32 cellular contexts compared by ENCODE assay signal in the genomic region with DNA sequence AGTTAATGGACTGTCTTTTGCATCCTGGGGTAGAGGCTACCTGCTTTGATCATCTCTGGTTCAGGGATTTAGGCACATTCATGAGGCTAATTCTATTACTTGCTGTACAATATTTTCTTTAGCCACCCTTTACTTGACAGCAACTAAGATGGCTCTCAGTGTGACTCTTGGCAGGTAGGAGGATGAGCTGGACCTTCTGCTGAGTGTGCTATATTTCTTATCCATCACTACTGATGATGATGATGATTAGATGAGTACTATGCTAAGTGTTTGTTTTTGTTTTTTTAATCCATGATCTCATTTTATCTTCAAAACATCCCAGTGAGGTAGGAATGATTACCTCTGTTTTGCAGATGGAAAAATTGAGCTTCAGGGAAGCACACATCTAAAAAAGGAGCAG.
A peak's percentile ranks its signal among the peaks of the same experiment; 100 is the strongest.
DNase-seq lines count a peak whose midpoint lies in the region; ATAC-seq, FAIRE-seq and TF ChIP-seq lines count a peak whose summit lies in the region.
"Had no signal": no experiment of that assay in that cellular context is flagged by ENCODE, and none has a peak within 500 bp of the region (broad histone marks: within the 10 kb centered on the region; RNA-seq: fewer than 3 reads in every experiment).

No MANE protein-coding gene starts in this region.

- H3K4me2 ChIP-seq in HepG2 (ENCODE audit: low read depth, low read length), result no peak overlapping the region
- H3K4me2 ChIP-seq in A549, result no peak overlapping the region
- no peak overlapping the region for H3K4me2 ChIP-seq in K562 (ENCODE audit: insufficient read depth, low read length)
- H3K4me2 ChIP-seq: BLaER1; BLaER1 treated with 17β-estradiol and CSF1 and Interleukin-3, amounts not matched to agents 10 nM and 100 nM had no signal

- H3K79me2 ChIP-seq in HepG2 (ENCODE audit: insufficient read depth, low read length), result no peaks in the 10 kb centered on the region
- no peaks in the 10 kb centered on the region for H3K79me2 ChIP-seq in K562 (ENCODE audit: control insufficient read depth, insufficient read depth, low read length)

- in situ Hi-C loops in HepG2 (cut with HindIII; ENCODE audit: extremely low pct_ligation_motif_present, low pct_unique_long_range_greater_than_20kb), result loop anchor here (25.0 kb wide), 1 partner anchor 211 kb away; no protein-coding TSS in a partner anchor
- in situ Hi-C loops in K562 (cut with MboI), result no loop called here

- no peaks in the 10 kb centered on the region for H3K9me1 ChIP-seq in K562 (ENCODE audit: control insufficient read depth, insufficient read depth, low read length)

- POLR2A ChIA-PET in HepG2 (lab: Yijun Ruan, JAX), result no interaction called here
- POLR2A ChIA-PET in A549 (lab: Yijun Ruan, JAX), result no interaction called here
- POLR2A ChIA-PET in K562 (lab: Yijun Ruan, JAX), result no interaction called here

- H2AFZ ChIP-seq in HepG2 (ENCODE audit: low read length) (no peak overlapping the region), K562 (ENCODE audit: low read depth, low read length) (no peak overlapping the region)

- no peaks in the 10 kb centered on the region for H3K9me3 ChIP-seq in HepG2 (ENCODE audit: low read length)
- H3K9me3 ChIP-seq in right lobe of liver, result peaks cover 0 to 7% (median 0%) of the 10 kb centered on the region in 4 donors
- H3K9me3 ChIP-seq in A549, result peaks cover 5% of the 10 kb centered on the region; the same call in 1 of the 3 replicates
- no peaks in the 10 kb centered on the region for H3K9me3 ChIP-seq in K562 (replicated peaks; ENCODE audit: control insufficient read depth, insufficient read depth, low read depth, low read length)
- H3K9me3 ChIP-seq: BE2C had no signal

- CTCF ChIA-PET in HepG2 (lab: Yijun Ruan, JAX; ENCODE audit: low intra/inter-chr PET ratio, low total read pairs), result no interaction called here
- CTCF ChIA-PET in A549 (lab: Yijun Ruan, JAX), result interaction anchor here (4.0 to 9.6 kb wide), 2 partner anchors 9 to 15 kb away, joined by 13 to 80 read pairs; no protein-coding TSS in a partner anchor
- CTCF ChIA-PET in K562 (lab: Yijun Ruan, JAX; ENCODE audit: low intra/inter-chr PET ratio), result no interaction called here

- H3K9ac ChIP-seq in HepG2 (ENCODE audit: insufficient read depth, low read depth, low read length) (no peak overlapping the region), K562 (ENCODE audit: insufficient read depth in 1 of 2, low read depth in 2 of 2, low read length in 2 of 2) (no peak overlapping the region)
- H3K9ac ChIP-seq: BLaER1; BLaER1 treated with 17β-estradiol and CSF1 and Interleukin-3, amounts not matched to agents 10 nM and 100 nM had no signal

- ATAC-seq in HepG2 (no peak), right lobe of liver (no peak), A549 (no peak), K562 (no peak)
- ATAC-seq: CD8-positive, alpha-beta T cell had no signal

- H3K4me1 ChIP-seq in HepG2 (ENCODE audit: insufficient read depth, low read length), result no peaks in the 10 kb centered on the region
- H3K4me1 ChIP-seq in right lobe of liver, result no peaks in the 10 kb centered on the region
- H3K4me1 ChIP-seq in A549, result no peaks in the 10 kb centered on the region
- no peaks in the 10 kb centered on the region for H3K4me1 ChIP-seq in K562 (replicated peaks in 1 of 2; ENCODE audit: control insufficient read depth in 2 of 2, insufficient read depth in 2 of 2, low read length in 2 of 2)
- H3K4me1 ChIP-seq: BE2C; BLaER1; BLaER1 treated with 17β-estradiol and CSF1 and Interleukin-3, amounts not matched to agents 10 nM and 100 nM; Caco-2 had no signal

- intact Hi-C loops in HepG2 (cut with micrococcal nuclease; ENCODE audit: unreplicated experiment) (no loop called here), right lobe of liver (cut with DNase I) (no loop called here), K562 (cut with micrococcal nuclease) (no loop called here)

- H3K36me3 ChIP-seq in HepG2 (replicated peaks in 1 of 2; ENCODE audit: control insufficient read depth in 1 of 2, insufficient read depth in 2 of 2, low read length in 2 of 2), result no peaks in the 10 kb centered on the region
- no peaks in the 10 kb centered on the region for H3K36me3 ChIP-seq in right lobe of liver
- H3K36me3 ChIP-seq in K562 (ENCODE audit: control insufficient read depth, insufficient read depth, low read length), result no peaks in the 10 kb centered on the region
- H3K36me3 ChIP-seq: BE2C; BLaER1; BLaER1 treated with 17β-estradiol and CSF1 and Interleukin-3, amounts not matched to agents 10 nM and 100 nM had no signal

- FAIRE-seq in HepG2 (lab: Jason Lieb, UNC) (no peak), A549 (lab: Jason Lieb, UNC) (no peak), K562 (lab: Jason Lieb, UNC) (no peak)
- FAIRE-seq: A204.1, D721Med had no signal

- BruUV-seq in HepG2 (replicated peaks; lab: Mats Ljungman, UMichigan) (no TSS peak), K562 (replicated peaks; lab: Mats Ljungman, UMichigan) (no TSS peak)

- no peaks in the 10 kb centered on the region for H4K20me1 ChIP-seq in HepG2 (ENCODE audit: insufficient read depth, low read length)
- no peaks in the 10 kb centered on the region for H4K20me1 ChIP-seq in K562 (replicated peaks; ENCODE audit: control insufficient read depth, insufficient read depth, low read length)
- H4K20me1 ChIP-seq: BLaER1; BLaER1 treated with 17β-estradiol and CSF1 and Interleukin-3, amounts not matched to agents 10 nM and 100 nM had no signal

- no peak overlapping the region for H3K4me3 ChIP-seq in HepG2 (replicated peaks in 1 of 3; ENCODE audit: insufficient read depth in 1 of 3, low read depth in 2 of 3, low read length in 3 of 3)
- no peak overlapping the region for H3K4me3 ChIP-seq in right lobe of liver
- H3K4me3 ChIP-seq in A549, result no peak overlapping the region
- H3K4me3 ChIP-seq in K562, result no peak overlapping the region
- H3K4me3 ChIP-seq: BLaER1; BLaER1 treated with 17β-estradiol and CSF1 and Interleukin-3, amounts not matched to agents 10 nM and 100 nM had no signal

- TF ChIP-seq POLR2A in HepG2 (IDR thresholded peaks at IDR 0.05; ENCODE audit: insufficient read depth in 1 of 2, low read depth in 2 of 2, low read length in 2 of 2) (no peak), right lobe of liver (IDR thresholded peaks at IDR 0.05) (no peak), A549 (IDR thresholded peaks at IDR 0.05; ENCODE audit: low read length) (no peak), K562 (conservative IDR thresholded peaks at IDR 0.05) (no peak)

- no peak overlapping the region for H3K27ac ChIP-seq in HepG2 (ENCODE audit: extremely low read length, insufficient read depth, low read length)
- H3K27ac ChIP-seq in right lobe of liver, result no peak overlapping the region
- H3K27ac ChIP-seq in A549, result no peak overlapping the region
- H3K27ac ChIP-seq in K562 (ENCODE audit: extremely low read depth, low read depth, low read length), result no peak overlapping the region
- H3K27ac ChIP-seq: 22Rv1; BLaER1; BLaER1 treated with 17β-estradiol and CSF1 and Interleukin-3, amounts not matched to agents 10 nM and 100 nM; C4-2B had no signal

- H3K27me3 ChIP-seq in HepG2 (ENCODE audit: control insufficient read depth in 1 of 2, insufficient read depth in 2 of 2, low read length in 2 of 2) (0 out of 5 replicates have a peak, but pooled peaks cover 0 to 3% of the 10 kb centered on the region in 2 experiments), right lobe of liver (no peaks in the 10 kb centered on the region), K562 (ENCODE audit: control insufficient read depth in 2 of 2, insufficient read depth in 2 of 2, low read length in 2 of 2) (no peaks in the 10 kb centered on the region)
- H3K27me3 ChIP-seq: BLaER1; BLaER1 treated with 17β-estradiol and CSF1 and Interleukin-3, amounts not matched to agents 10 nM and 100 nM had no signal

- TF ChIP-seq EP300 in HepG2 (IDR thresholded peaks at IDR 0.05; ENCODE audit: low read depth in 2 of 2, low read length in 2 of 2) (no peak), HepG2 (CRISPR knock-in tag; IDR thresholded peaks at IDR 0.05; ENCODE audit: borderline replicate concordance) (no peak), A549 (IDR thresholded peaks at IDR 0.05) (no peak), K562 (IDR thresholded peaks at IDR 0.05; ENCODE audit: low read length) (no peak)

- no peak for TF ChIP-seq RAD21 in HepG2 (CRISPR knock-in tag; IDR thresholded peaks at IDR 0.05)
- TF ChIP-seq RAD21 in A549 (conservative IDR thresholded peaks at IDR 0.05 in 1 of 2, IDR thresholded peaks at IDR 0.05 in 1 of 2), result no peak
- no peak for TF ChIP-seq RAD21 in K562 (CRISPR knock-in tag; conservative IDR thresholded peaks at IDR 0.05 in 1 of 2, IDR thresholded peaks at IDR 0.05 in 1 of 2)

- no peak for DNase-seq in HepG2 (ENCODE audit: low spot score)
- DNase-seq in right lobe of liver, result no peak
- no peak for DNase-seq in A549 (ENCODE audit: low read depth in 1 of 2, low spot score in 1 of 2)
- no peak for DNase-seq in K562 (ENCODE audit: extremely low read depth in 1 of 4, low spot score in 3 of 4)
- no peak for DNase-seq in amygdala (lab: John Stamatoyannopoulos, UW)
- DNase-seq in DMS114 treated with DMSO at 0.1 percent for 48 hours (lab: John Stamatoyannopoulos, UW; ENCODE audit: unreplicated experiment), result no peak
- DNase-seq: 8988T; ACHN; AML-193; BE2C; C1 segment of cervical spinal cord; Caco-2; Calu3; CD4-positive, alpha-beta memory T cell; CD4-positive, alpha-beta T cell; CD4-positive, CD25-positive, alpha-beta regulatory T cell; CD8-positive, alpha-beta memory T cell; CD8-positive, alpha-beta T cell; COR-L47; DMS 273 treated with DMSO at 0.1 percent for 48 hours; DMS153; DMS53; DMS79; DMS79 treated with DMSO at 0.1 percent for 48 hours; DND-41; EL had no signal

- no peak for TF ChIP-seq CTCF in HepG2 (CRISPR knock-in tag; IDR thresholded peaks at IDR 0.05)
- no peak for TF ChIP-seq CTCF in right lobe of liver (IDR thresholded peaks at IDR 0.05)
- no peak for TF ChIP-seq CTCF in A549 (IDR thresholded peaks at IDR 0.05)
- TF ChIP-seq CTCF in K562 (IDR thresholded peaks at IDR 0.05 in 2 of 3, conservative IDR thresholded peaks at IDR 0.05 in 1 of 3; ENCODE audit: insufficient read depth in 2 of 3, low read depth in 1 of 3, low read length in 3 of 3), result no peak

TF ChIP-seq in HepG2, 621 proteins besides CTCF, POLR2A, EP300 and RAD21 (continues in another document):
- TF ChIP-seq MAFF (IDR thresholded peaks at IDR 0.05; ENCODE audit: low read depth, low read length) (0 out of 2 replicates have a peak, but pooled peaks have one; percentile 43), RBM39 (IDR thresholded peaks at IDR 0.05; ENCODE audit: low read depth, low read length, poor library complexity, severe bottlenecking) (no peak)

TF ChIP-seq in A549, 52 proteins besides CTCF, POLR2A, EP300 and RAD21:
- TF ChIP-seq MAFK (IDR thresholded peaks at IDR 0.05; ENCODE audit: partially characterized antibody) (peak; percentile 56), EHMT2 (IDR thresholded peaks at IDR 0.05; ENCODE audit: low read depth) (no peak), SMC3 (IDR thresholded peaks at IDR 0.05) (no peak)

TF ChIP-seq in K562, 482 proteins besides CTCF, POLR2A, EP300 and RAD21 (continues in another document):
- TF ChIP-seq NR3C1 (CRISPR knock-in tag; IDR thresholded peaks at IDR 0.05), result no peak
- no peak for TF ChIP-seq ZNF146 (CRISPR knock-in tag; IDR thresholded peaks at IDR 0.05; ENCODE audit: unreplicated experiment)
- TF ChIP-seq GABPB2 (CRISPR knock-in tag; conservative IDR thresholded peaks at IDR 0.05), result no peak
